Comparison of ENCODE assay signal across 9 cellular contexts in genomic region chr2:10331702-10332401, GRCh38. TPM values are rescaled to one million over a fixed set of nuclear protein-coding genes. Genes with fewer than 3 reads are reported as not detected.
DNase-seq lines count a peak whose midpoint lies in the region; ATAC-seq, FAIRE-seq and TF ChIP-seq lines count a peak whose summit lies in the region.
"Had no signal": no experiment of that assay in that cellular context is flagged by ENCODE, and none has a peak within 500 bp of the region (broad histone marks: within the 10 kb centered on the region; RNA-seq: fewer than 3 reads in every experiment).

No MANE protein-coding gene starts in this region.

- peaks cover 24% of the 10 kb centered on the region for H3K27me3 ChIP-seq in OCI-LY1 (ENCODE audit: insufficient read depth, low read length)
- H3K27me3 ChIP-seq in mucosa of rectum (ENCODE audit: control insufficient read depth in 2 of 2, insufficient read depth in 2 of 2, low read length in 2 of 2) = no peaks in the 10 kb centered on the region
- H3K27me3 ChIP-seq in uterus = no peaks in the 10 kb centered on the region

- TF ChIP-seq CTCF in OCI-LY1 (IDR thresholded peaks at IDR 0.05; ENCODE audit: low read length) (no peak), uterus (IDR thresholded peaks at IDR 0.05) (no peak)

- H3K9ac ChIP-seq in OCI-LY1 (ENCODE audit: low read length) (no peak overlapping the region), mucosa of rectum (ENCODE audit: low read depth in 1 of 2, low read length in 2 of 2) (peak overlapping the region in 1 of 2 donors; percentile 17)

- no peaks in the 10 kb centered on the region for H3F3A ChIP-seq in OCI-LY1 (ENCODE audit: insufficient read depth, low read length)

- H3K27ac ChIP-seq in OCI-LY1 (ENCODE audit: low read depth, low read length, poor library complexity, severe bottlenecking) (no peak overlapping the region), mucosa of rectum (ENCODE audit: low read depth in 2 of 2, low read length in 2 of 2) (peak overlapping the region; percentile 43 to 49), uterus (peak overlapping the region; percentile 56 to 81)
- H3K27ac ChIP-seq: epithelial cell of prostate had no signal

- no peak overlapping the region for H2AFZ ChIP-seq in OCI-LY1 (ENCODE audit: low read length)

- intact Hi-C loops in uterus (cut with DNase I; ENCODE audit: low total_unique reads) = no loop called here

- H3K36me3 ChIP-seq in OCI-LY1 (ENCODE audit: insufficient read depth, low read length) (no peaks in the 10 kb centered on the region), mucosa of rectum (ENCODE audit: control insufficient read depth in 2 of 2, insufficient read depth in 2 of 2, low read length in 2 of 2) (no peaks in the 10 kb centered on the region), uterus (no peaks in the 10 kb centered on the region)

- DNase-seq in activated gamma-delta T cell (lab: John Stamatoyannopoulos, UW) = peak; percentile 22
- no peak for DNase-seq in uterus
- no peak for DNase-seq in urothelium cell line (ENCODE audit: low spot score)
- DNase-seq in NCI-H446 treated with DMSO at 0.1 percent for 48 hours (lab: John Stamatoyannopoulos, UW) = no peak

- FAIRE-seq in urothelium cell line (lab: Jason Lieb, UNC) = no peak

- ATAC-seq in GM18868 (IDR thresholded peaks at IDR 0.05; ENCODE audit: unreplicated experiment) (peak; percentile 65), HG03045 (IDR thresholded peaks at IDR 0.05; ENCODE audit: unreplicated experiment) (peak; percentile 46)

- peak overlapping the region; percentile 19; the same call in 1 of the 2 replicates for H3K4me2 ChIP-seq in OCI-LY1 (ENCODE audit: low read length)

- no peak for TF ChIP-seq POLR2A in uterus (IDR thresholded peaks at IDR 0.05)

- H3K4me1 ChIP-seq in OCI-LY1 (ENCODE audit: insufficient read depth, low read length, severe bottlenecking) (peaks cover 19% of the 10 kb centered on the region), mucosa of rectum (ENCODE audit: control insufficient read depth in 2 of 2, insufficient read depth in 2 of 2, low read length in 2 of 2) (peaks cover 28 to 43% of the 10 kb centered on the region in 2 donors), uterus (peaks cover 0 to 36% of the 10 kb centered on the region in 2 donors)

- H3K4me3 ChIP-seq in OCI-LY1 (ENCODE audit: low read depth, low read length, poor library complexity, severe bottlenecking) = no peak overlapping the region
- H3K4me3 ChIP-seq in mucosa of rectum (ENCODE audit: low read length in 2 of 2) = peak overlapping the region; percentile 11 to 53
- H3K4me3 ChIP-seq in uterus = no peak overlapping the region

- H3K9me3 ChIP-seq in OCI-LY1 (ENCODE audit: low read length) (no peaks in the 10 kb centered on the region), mucosa of rectum (ENCODE audit: control insufficient read depth in 2 of 2, low read length in 2 of 2) (peaks cover 2 to 3% of the 10 kb centered on the region in 2 donors), uterus (no peaks in the 10 kb centered on the region)

- H3K9me2 ChIP-seq in OCI-LY1 (ENCODE audit: low read depth, low read length) = no peaks in the 10 kb centered on the region

- no peaks in the 10 kb centered on the region for H4K20me1 ChIP-seq in OCI-LY1 (ENCODE audit: insufficient read depth, low read length)

- no peaks in the 10 kb centered on the region for H3K79me2 ChIP-seq in OCI-LY1 (ENCODE audit: insufficient read depth, low read length)

RNA-seq across cellular contexts. Expression of gene HPCAL1, which starts 29.1 kb away (rescaled TPM):
- 100 to 1,000 TPM in 1 of 4 donors, 10 to 100 TPM in 3; 11.1 to 122 (median 48.9) TPM for total RNA-seq in uterus

Comparison
In these comparisons a context has a peak if more than half of its experiments do, and no peak if none do; other contexts are left out.
1. H3K4me3 ChIP-seq: peak in mucosa of rectum (2 of 2); none in OCI-LY1 (single experiment) and uterus (0 of 2).